Comparison of ENCODE assay signal across 18 cellular contexts in the genomic region with DNA sequence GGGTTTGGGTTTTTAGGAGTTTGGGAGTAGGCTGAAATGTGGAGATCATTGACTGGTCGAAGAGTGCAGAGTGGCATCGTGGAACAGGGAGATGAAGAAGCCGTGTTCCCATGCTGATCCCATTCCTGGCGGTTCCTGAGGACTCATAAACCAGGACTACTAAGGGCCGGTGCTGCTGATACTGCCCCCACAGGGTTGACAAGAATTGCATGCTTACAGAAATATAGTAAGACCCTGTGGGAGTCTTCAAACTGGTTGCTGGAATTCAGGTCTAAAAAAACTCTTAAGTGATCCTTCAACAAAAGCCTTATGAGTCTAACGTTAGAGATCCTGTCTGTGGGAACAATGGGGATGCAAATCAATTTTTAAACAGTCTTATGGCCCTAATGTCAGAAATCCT.
DNase-seq lines count a peak whose midpoint lies in the region; ATAC-seq, FAIRE-seq and TF ChIP-seq lines count a peak whose summit lies in the region.
"Had no signal": no experiment of that assay in that cellular context is flagged by ENCODE, and none has a peak within 500 bp of the region (broad histone marks: within the 10 kb centered on the region; RNA-seq: fewer than 3 reads in every experiment).

No MANE protein-coding gene starts in this region.

- no peak overlapping the region for H2BK5ac ChIP-seq in trophoblast cell (ENCODE audit: low read depth, low read length, poor library complexity)

- intact Hi-C loops in kidney (cut with DNase I): no loop called here

- peak overlapping the region; percentile 2 for H2BK12ac ChIP-seq in trophoblast cell (ENCODE audit: low read length)

- H3K23ac ChIP-seq in trophoblast cell (ENCODE audit: low read length): no peak overlapping the region

- H2AFZ ChIP-seq in trophoblast cell (ENCODE audit: insufficient read depth, low read length, poor library complexity): no peak overlapping the region

- H3K4me3 Mint-ChIP-seq in chondrocyte (ENCODE audit: unreplicated experiment): no peak overlapping the region
- H3K4me3 Mint-ChIP-seq: activated CD8-positive, alpha-beta memory T cell treated with anti-CD3 and anti-CD28 coated beads, Interleukin-2, amount 10 ng/mL, durations not matched to agents 7 days and 5 days; dendritic cell treated with granulocyte-macrophage colony-stimulating factor and Interleukin-4, amounts not matched to agents 40 ng/mL and 50 ng/mL, for 4 days had no signal

- H3K36me3 Mint-ChIP-seq in chondrocyte (ENCODE audit: low read depth): no peaks in the 10 kb centered on the region
- H3K36me3 Mint-ChIP-seq: activated CD8-positive, alpha-beta memory T cell treated with anti-CD3 and anti-CD28 coated beads, Interleukin-2, amount 10 ng/mL, durations not matched to agents 7 days and 5 days had no signal

- peak; percentile 23 for TF ChIP-seq CTCF in chondrocyte (IDR thresholded peaks at IDR 0.05)
- TF ChIP-seq CTCF in kidney (IDR thresholded peaks at IDR 0.05; ENCODE audit: borderline replicate concordance, extremely low read depth, insufficient read depth): no peak

- H3K14ac ChIP-seq in trophoblast cell (ENCODE audit: low read length): no peak overlapping the region

- H3K9me3 ChIP-seq in trophoblast cell (ENCODE audit: insufficient read depth, low read depth, low read length) (no peaks in the 10 kb centered on the region), kidney (ENCODE audit: control insufficient read depth in 1 of 2, low read length in 2 of 2) (no peaks in the 10 kb centered on the region)
- H3K9me3 ChIP-seq: tibial artery had no signal

- no peaks in the 10 kb centered on the region for H3K27me3 ChIP-seq in trophoblast cell (ENCODE audit: insufficient read depth, low read length)
- H3K27me3 ChIP-seq: tibial artery had no signal

- no peak overlapping the region for H4K8ac ChIP-seq in trophoblast cell (ENCODE audit: low read depth, low read length)

- no peak overlapping the region for H3K4me2 ChIP-seq in trophoblast cell (ENCODE audit: low read length)
- H3K4me2 ChIP-seq: KMS-11 had no signal

- WGBS in trophoblast cell (ENCODE audit: extremely low coverage, insufficient coverage, insufficient read length): no CpG with 5 or more reads among the region's 6 CpGs

- no peak overlapping the region for H3K9ac ChIP-seq in trophoblast cell (ENCODE audit: low read length)
- no peak overlapping the region for H3K9ac ChIP-seq in kidney (ENCODE audit: low read length in 2 of 2)
- H3K9ac ChIP-seq: KMS-11 had no signal

- H3K27ac ChIP-seq in trophoblast cell (ENCODE audit: low read depth, low read length): no peak overlapping the region
- H3K27ac ChIP-seq in kidney (ENCODE audit: low read depth in 2 of 2, low read length in 2 of 2): no peak overlapping the region
- H3K27ac ChIP-seq: KMS-11, tibial artery had no signal

- peaks cover 2% of the 10 kb centered on the region for H3K79me1 ChIP-seq in trophoblast cell (ENCODE audit: low read length)

- H3K27ac Mint-ChIP-seq in chondrocyte (ENCODE audit: unreplicated experiment): no peak overlapping the region
- H3K27ac Mint-ChIP-seq: activated CD8-positive, alpha-beta memory T cell treated with anti-CD3 and anti-CD28 coated beads, Interleukin-2, amount 10 ng/mL, durations not matched to agents 7 days and 5 days; dendritic cell treated with granulocyte-macrophage colony-stimulating factor and Interleukin-4, amounts not matched to agents 40 ng/mL and 50 ng/mL, for 4 days had no signal

- no peak overlapping the region for H4K91ac ChIP-seq in trophoblast cell (ENCODE audit: low read depth, low read length)

- H3K4me3 ChIP-seq in trophoblast cell (ENCODE audit: low read depth, low read length) (no peak overlapping the region), kidney (ENCODE audit: low read length in 2 of 2) (no peak overlapping the region)
- H3K4me3 ChIP-seq: tibial artery had no signal

- no peaks in the 10 kb centered on the region for H3K27me3 Mint-ChIP-seq in chondrocyte (ENCODE audit: low read depth)
- H3K27me3 Mint-ChIP-seq: dendritic cell treated with granulocyte-macrophage colony-stimulating factor and Interleukin-4, amounts not matched to agents 40 ng/mL and 50 ng/mL, for 4 days had no signal

- H3K18ac ChIP-seq in trophoblast cell (ENCODE audit: low read length): no peak overlapping the region

- H2BK120ac ChIP-seq in trophoblast cell (ENCODE audit: insufficient read depth, low read length, poor library complexity): no peak overlapping the region

- FAIRE-seq in kidney (lab: Jason Lieb, UNC): no peak

- H3K36me3 ChIP-seq in trophoblast cell (ENCODE audit: control insufficient read depth in 1 of 2, insufficient read depth in 2 of 2, low read length in 2 of 2): no peaks in the 10 kb centered on the region
- no peaks in the 10 kb centered on the region for H3K36me3 ChIP-seq in kidney (ENCODE audit: control insufficient read depth in 1 of 2, insufficient read depth in 2 of 2, low read length in 2 of 2)
- H3K36me3 ChIP-seq: tibial artery had no signal

- no peak for ATAC-seq in HG02610 (IDR thresholded peaks at IDR 0.05; ENCODE audit: unreplicated experiment)
- ATAC-seq: activated CD8-positive, alpha-beta memory T cell treated with anti-CD3 and anti-CD28 coated beads, Interleukin-2, amount 10 ng/mL, durations not matched to agents 7 days and 5 days had no signal

- H4K12ac ChIP-seq in trophoblast cell (ENCODE audit: low read depth, low read length): no peak overlapping the region

- peaks cover 8% of the 10 kb centered on the region for H3K4me1 Mint-ChIP-seq in chondrocyte (ENCODE audit: low read depth)
- H3K4me1 Mint-ChIP-seq: activated CD8-positive, alpha-beta memory T cell treated with anti-CD3 and anti-CD28 coated beads, Interleukin-2, amount 10 ng/mL, durations not matched to agents 7 days and 5 days had no signal

- H3K9me3 Mint-ChIP-seq in chondrocyte (ENCODE audit: low read depth): no peaks in the 10 kb centered on the region
- H3K9me3 Mint-ChIP-seq: dendritic cell treated with granulocyte-macrophage colony-stimulating factor and Interleukin-4, amounts not matched to agents 40 ng/mL and 50 ng/mL, for 4 days had no signal

- H3K4ac ChIP-seq in trophoblast cell (ENCODE audit: low read depth, low read length): no peak overlapping the region

- peaks cover 2% of the 10 kb centered on the region for H3K79me2 ChIP-seq in trophoblast cell (ENCODE audit: control insufficient read depth, insufficient read depth, low read length, poor library complexity)

- H2AK5ac ChIP-seq in trophoblast cell (ENCODE audit: low read length): no peak overlapping the region

- DNase-seq in NCI-H146 (lab: John Stamatoyannopoulos, UW) (peak; percentile 4), NCI-H146 treated with DMSO at 0.1 percent for 48 hours (lab: John Stamatoyannopoulos, UW; ENCODE audit: unreplicated experiment) (no peak), NCI-H69 (lab: John Stamatoyannopoulos, UW) (peak; percentile 38), chondrocyte (ENCODE audit: low spot score) (no peak), trophoblast cell (no peak), kidney (no peak), dedifferentiated amniotic fluid mesenchymal stem cell (ENCODE audit: extremely low spot score) (no peak)
- DNase-seq: activated CD8-positive, alpha-beta memory T cell treated with anti-CD3 and anti-CD28 coated beads, Interleukin-2, amount 10 ng/mL, durations not matched to agents 7 days and 5 days; activated gamma-delta T cell treated with Interleukin-2 at 50 U/mL for 16 hours; GDM1; NCI-H1436; nucleus accumbens; stimulated activated CD4-positive, alpha-beta T cell treated with anti-CD3 and anti-CD28 coated beads, Interleukin-4, amount 100 ng/mL, for 24 hours; SW 1271; tibial artery had no signal

- peaks cover 8 to 10% of the 10 kb centered on the region in 2 experiments for H3K4me1 ChIP-seq in trophoblast cell (ENCODE audit: control insufficient read depth in 1 of 2, insufficient read depth in 2 of 2, low read length in 2 of 2)
- H3K4me1 ChIP-seq in kidney (ENCODE audit: control insufficient read depth in 1 of 2, insufficient read depth in 1 of 2, low read depth in 1 of 2, low read length in 2 of 2): no peaks in the 10 kb centered on the region

Comparison
In these comparisons a context has a peak if more than half of its experiments do, and no peak if none do; other contexts are left out.
1. DNase-seq: peak in NCI-H146 (single experiment) and NCI-H69 (single experiment); none in NCI-H146 treated with DMSO at 0.1 percent for 48 hours (single experiment), chondrocyte (single experiment), trophoblast cell (0 of 2), kidney (single experiment) and dedifferentiated amniotic fluid mesenchymal stem cell (single experiment).